Comparison of ENCODE assay signal across 17 cellular contexts in genomic region chr10:70594161-70594560, GRCh38. TPM values are rescaled to one million over a fixed set of nuclear protein-coding genes. Genes with fewer than 3 reads are reported as not detected.
DNase-seq lines count a peak whose midpoint lies in the region; ATAC-seq and TF ChIP-seq lines count a peak whose summit lies in the region.
"Had no signal": no experiment of that assay in that cellular context is flagged by ENCODE, and none has a peak within 500 bp of the region (broad histone marks: within the 10 kb centered on the region; RNA-seq: fewer than 3 reads in every experiment).

No MANE protein-coding gene starts in this region.

- intact Hi-C loops in esophagus muscularis mucosa (cut with DNase I) = no loop called here

- H3K4me1 Mint-ChIP-seq in activated CD8-positive, alpha-beta memory T cell treated with anti-CD3 and anti-CD28 coated beads, Interleukin-2, amount 10 ng/mL, durations not matched to agents 7 days and 5 days = peaks cover 65% of the 10 kb centered on the region
- peaks cover 98% of the 10 kb centered on the region for H3K4me1 Mint-ChIP-seq in stimulated activated effector memory CD8-positive, alpha-beta T cell treated with anti-CD3 and anti-CD28 coated beads, Interleukin-12 subunit alpha, Interleukin-12 subunit beta, amount 100 ng/mL, for 72 hours

- no peaks in the 10 kb centered on the region for H3K9me3 ChIP-seq in esophagus muscularis mucosa
- H3K9me3 ChIP-seq: Caco-2 had no signal

- peaks cover 9 to 21% (median 13%) of the 10 kb centered on the region in 4 donors for H3K4me1 ChIP-seq in esophagus muscularis mucosa

- H3K9me3 Mint-ChIP-seq in activated CD8-positive, alpha-beta memory T cell treated with anti-CD3 and anti-CD28 coated beads, Interleukin-2, amount 10 ng/mL, durations not matched to agents 7 days and 5 days (ENCODE audit: low read depth) = no peaks in the 10 kb centered on the region
- no peaks in the 10 kb centered on the region for H3K9me3 Mint-ChIP-seq in stimulated activated effector memory CD8-positive, alpha-beta T cell treated with anti-CD3 and anti-CD28 coated beads, Interleukin-12 subunit alpha, Interleukin-12 subunit beta, amount 100 ng/mL, for 72 hours
- H3K9me3 Mint-ChIP-seq: IgD-negative memory B cell had no signal

- no peaks in the 10 kb centered on the region for H3K36me3 ChIP-seq in esophagus muscularis mucosa

- H3K27me3 Mint-ChIP-seq in activated CD8-positive, alpha-beta memory T cell treated with anti-CD3 and anti-CD28 coated beads, Interleukin-2, amount 10 ng/mL, durations not matched to agents 7 days and 5 days = peaks cover 4% of the 10 kb centered on the region

- H3K4me3 Mint-ChIP-seq in activated CD8-positive, alpha-beta memory T cell treated with anti-CD3 and anti-CD28 coated beads, Interleukin-2, amount 10 ng/mL, durations not matched to agents 7 days and 5 days = no peak overlapping the region
- H3K4me3 Mint-ChIP-seq in stimulated activated effector memory CD8-positive, alpha-beta T cell treated with anti-CD3 and anti-CD28 coated beads, Interleukin-12 subunit alpha, Interleukin-12 subunit beta, amount 100 ng/mL, for 72 hours = no peak overlapping the region
- H3K4me3 Mint-ChIP-seq: IgD-negative memory B cell had no signal

- WGBS in esophagus muscularis mucosa = 81% methylated on average over 3 of the region's 3 CpGs

- peak; percentile 40 for ATAC-seq in activated CD8-positive, alpha-beta memory T cell treated with anti-CD3 and anti-CD28 coated beads, Interleukin-2, amount 10 ng/mL, durations not matched to agents 7 days and 5 days
- ATAC-seq in stimulated activated effector memory CD8-positive, alpha-beta T cell treated with anti-CD3 and anti-CD28 coated beads, Interleukin-12 subunit alpha, Interleukin-12 subunit beta, amount 100 ng/mL, for 72 hours = peak; percentile 64
- no peak for ATAC-seq in GM18873 (IDR thresholded peaks at IDR 0.05; ENCODE audit: low FRiP score, unreplicated experiment)
- no peak for ATAC-seq in GM19395 (IDR thresholded peaks at IDR 0.05; ENCODE audit: unreplicated experiment)

- H3K27ac Mint-ChIP-seq in activated CD8-positive, alpha-beta memory T cell treated with anti-CD3 and anti-CD28 coated beads, Interleukin-2, amount 10 ng/mL, durations not matched to agents 7 days and 5 days = no peak overlapping the region
- peak overlapping the region; percentile 88 for H3K27ac Mint-ChIP-seq in stimulated activated effector memory CD8-positive, alpha-beta T cell treated with anti-CD3 and anti-CD28 coated beads, Interleukin-12 subunit alpha, Interleukin-12 subunit beta, amount 100 ng/mL, for 72 hours

- H3K4me3 ChIP-seq in esophagus muscularis mucosa = no peak overlapping the region
- H3K4me3 ChIP-seq: GM23248 had no signal

- H3K27me3 ChIP-seq in esophagus muscularis mucosa = no peaks in the 10 kb centered on the region

- TF ChIP-seq POLR2A in esophagus muscularis mucosa (IDR thresholded peaks at IDR 0.05; ENCODE audit: low read depth) = no peak

- no peak for TF ChIP-seq CTCF in esophagus muscularis mucosa (IDR thresholded peaks at IDR 0.05)

- peaks cover 33% of the 10 kb centered on the region for H3K36me3 Mint-ChIP-seq in activated CD8-positive, alpha-beta memory T cell treated with anti-CD3 and anti-CD28 coated beads, Interleukin-2, amount 10 ng/mL, durations not matched to agents 7 days and 5 days
- H3K36me3 Mint-ChIP-seq in stimulated activated effector memory CD8-positive, alpha-beta T cell treated with anti-CD3 and anti-CD28 coated beads, Interleukin-12 subunit alpha, Interleukin-12 subunit beta, amount 100 ng/mL, for 72 hours = peaks cover 70% of the 10 kb centered on the region
- H3K36me3 Mint-ChIP-seq: IgD-negative memory B cell had no signal

- CTCF ChIA-PET in activated CD8-positive, alpha-beta memory T cell treated with anti-CD3 and anti-CD28 coated beads, Interleukin-2, amount 10 ng/mL, durations not matched to agents 7 days and 5 days (lab: Charles Lee) = interaction anchor here (1.0 to 2.8 kb wide), 5 partner anchors 14 to 144 kb away, joined by 3 to 12 read pairs (median 4); no protein-coding TSS in a partner anchor

- no peak overlapping the region for H3K27ac ChIP-seq in esophagus muscularis mucosa (replicated peaks in 1 of 4)
- H3K27ac ChIP-seq: GM23248, RWPE1 had no signal

- TF ChIP-seq EP300 in esophagus muscularis mucosa (IDR thresholded peaks at IDR 0.05) = no peak

- DNase-seq in activated CD8-positive, alpha-beta memory T cell treated with anti-CD3 and anti-CD28 coated beads for 24 hours = peak; percentile 57
- no peak for DNase-seq in activated CD8-positive, alpha-beta memory T cell treated with anti-CD3 and anti-CD28 coated beads, Interleukin-2, amount 50 U/mL, for 4 hours
- DNase-seq in activated CD8-positive, alpha-beta memory T cell treated with anti-CD3 and anti-CD28 coated beads, Interleukin-2, amount 10 ng/mL, durations not matched to agents 7 days and 5 days = peak; percentile 40
- peak; percentile 83 for DNase-seq in esophagus muscularis mucosa (ENCODE audit: extremely low spot score)
- no peak for DNase-seq in stimulated activated effector memory CD8-positive, alpha-beta T cell treated with anti-CD3 and anti-CD28 coated beads, Interleukin-12 subunit alpha, Interleukin-12 subunit beta, amount 100 ng/mL, for 72 hours (ENCODE audit: low spot score in 2 of 2)
- no peak for DNase-seq in NCI-H446 (lab: John Stamatoyannopoulos, UW)
- DNase-seq: C1 segment of cervical spinal cord, GM23248, NCI-H2029 treated with DMSO at 0.1 percent for 48 hours had no signal

RNA-seq across cellular contexts. Expression of gene PRF1, which starts 8.4 kb away (rescaled TPM):
- total RNA-seq in activated CD8-positive, alpha-beta memory T cell treated with anti-CD3 and anti-CD28 coated beads, Interleukin-2, amount 10 ng/mL, durations not matched to agents 7 days and 5 days = 100 to 1,000 TPM; 381 to 433 TPM
- total RNA-seq in esophagus muscularis mucosa = 10 to 100 TPM in 1 of 4 donors, 1 to 10 TPM in 3; 1.2 to 15.2 (median 2.4) TPM
- total RNA-seq: A172, GM23248, HT1080, LHCN-M2 had no signal

Comparison
In these comparisons a context has a peak if more than half of its experiments do, and no peak if none do; other contexts are left out.
1. DNase-seq: peak in activated CD8-positive, alpha-beta memory T cell treated with anti-CD3 and anti-CD28 coated beads for 24 hours (single experiment), activated CD8-positive, alpha-beta memory T cell treated with anti-CD3 and anti-CD28 coated beads, Interleukin-2, amount 10 ng/mL, durations not matched to agents 7 days and 5 days (single experiment) and esophagus muscularis mucosa (single experiment); none in activated CD8-positive, alpha-beta memory T cell treated with anti-CD3 and anti-CD28 coated beads, Interleukin-2, amount 50 U/mL, for 4 hours (single experiment), stimulated activated effector memory CD8-positive, alpha-beta T cell treated with anti-CD3 and anti-CD28 coated beads, Interleukin-12 subunit alpha, Interleukin-12 subunit beta, amount 100 ng/mL, for 72 hours (0 of 2) and NCI-H446 (0 of 2).
2. ATAC-seq: peak in activated CD8-positive, alpha-beta memory T cell treated with anti-CD3 and anti-CD28 coated beads, Interleukin-2, amount 10 ng/mL, durations not matched to agents 7 days and 5 days (single experiment) and stimulated activated effector memory CD8-positive, alpha-beta T cell treated with anti-CD3 and anti-CD28 coated beads, Interleukin-12 subunit alpha, Interleukin-12 subunit beta, amount 100 ng/mL, for 72 hours (single experiment); none in GM18873 (single experiment) and GM19395 (single experiment).
3. RNA of gene PRF1, which starts 8.4 kb away (total RNA-seq): 381 to 433 TPM in activated CD8-positive, alpha-beta memory T cell treated with anti-CD3 and anti-CD28 coated beads, Interleukin-2, amount 10 ng/mL, durations not matched to agents 7 days and 5 days; 1.2 to 15.2 TPM in esophagus muscularis mucosa; every median in the first group is over 10 times any median in the second.